Comparison of ENCODE assay signal across 1 cellular context in the genomic region with DNA sequence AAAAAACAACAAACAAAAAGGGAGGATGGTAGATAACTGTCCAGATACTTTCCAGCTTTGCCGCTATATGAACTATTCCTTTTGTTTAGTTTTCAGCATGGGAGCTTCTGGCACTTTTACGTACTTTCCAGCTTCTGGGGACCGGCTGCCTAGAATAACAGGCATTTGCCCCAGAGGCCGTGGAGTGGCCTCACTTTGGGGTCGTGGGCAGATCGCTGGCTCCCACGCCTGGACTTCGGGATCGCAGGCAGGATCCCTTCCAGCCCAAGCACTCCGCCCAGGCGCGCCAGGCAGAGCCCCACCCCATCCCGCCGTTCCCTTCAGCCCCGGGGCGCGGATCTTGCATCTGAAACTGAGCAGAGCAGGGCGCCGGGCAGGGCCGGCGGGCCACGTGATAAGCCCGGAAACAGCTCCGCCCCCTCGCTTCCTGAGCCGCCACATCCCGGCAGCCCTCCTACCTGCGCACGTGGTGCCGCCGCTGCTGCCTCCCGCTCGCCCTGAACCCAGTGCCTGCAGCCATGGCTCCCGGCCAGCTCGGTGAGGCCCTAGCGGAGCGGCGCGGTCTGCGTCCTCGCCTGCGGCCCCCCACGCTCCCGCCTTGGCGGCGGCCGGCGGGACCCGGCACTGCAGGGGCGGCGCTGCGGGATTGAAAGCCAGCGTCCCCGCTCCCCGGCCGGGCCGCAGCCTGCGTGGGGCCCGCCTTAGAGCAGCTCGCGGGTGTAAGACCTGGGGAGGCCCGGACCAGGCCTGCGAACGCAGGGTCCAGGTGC.
TF ChIP-seq lines count a peak whose summit lies in the region.

A gene (plus strand): TSS at position 435 of the 770 bp plus-strand sequence. CDS start 84 bp downstream, at position 519.

TF ChIP-seq in GM12878, 131 proteins besides CTCF, POLR2A, EP300 and RAD21 (continued from another document and continues in another):
- TF ChIP-seq, protein P1, sequence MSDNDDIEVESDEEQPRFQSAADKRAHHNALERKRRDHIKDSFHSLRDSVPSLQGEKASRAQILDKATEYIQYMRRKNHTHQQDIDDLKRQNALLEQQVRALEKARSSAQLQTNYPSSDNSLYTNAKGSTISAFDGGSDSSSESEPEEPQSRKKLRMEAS (IDR thresholded peaks at IDR 0.05; ENCODE audit: low read depth, low read length): peak; percentile 96
- TF ChIP-seq BMI1 (IDR thresholded peaks at IDR 0.05; ENCODE audit: borderline replicate concordance) (no peak), IRF4 (IDR thresholded peaks at IDR 0.05; ENCODE audit: low read depth, low read length) (no peak), NBN (IDR thresholded peaks at IDR 0.05) (0 out of 2 replicates have a peak, but pooled peaks have one; percentile 55), TCF3 (IDR thresholded peaks at IDR 0.05; ENCODE audit: borderline replicate concordance, insufficient read depth, low read depth, low read length) (0 out of 2 replicates have a peak, but pooled peaks have one; percentile 21), FOS (IDR thresholded peaks at IDR 0.05; ENCODE audit: borderline replicate concordance, extremely low read depth, insufficient read length) (no peak), SRF (IDR thresholded peaks at IDR 0.05; ENCODE audit: low read depth in 2 of 2, low read length in 2 of 2) (no peak), ZBED1 (IDR thresholded peaks at IDR 0.05; ENCODE audit: borderline replicate concordance) (no peak), NR2F1 (conservative IDR thresholded peaks at IDR 0.05) (peak; percentile 68), JUNB (IDR thresholded peaks at IDR 0.05) (no peak), LARP7 (IDR thresholded peaks at IDR 0.05) (peak; percentile 99), MYB (IDR thresholded peaks at IDR 0.05; ENCODE audit: borderline replicate concordance, low read depth, low read length) (no peak), GABPA (IDR thresholded peaks at IDR 0.05; ENCODE audit: low read depth) (peak; percentile 68; the same call in 1 of the 2 replicates), BCL11A (IDR thresholded peaks at IDR 0.05; ENCODE audit: low read depth, low read length) (no peak), RBBP5 (conservative IDR thresholded peaks at IDR 0.05) (0 out of 2 replicates have a peak, but pooled peaks have one; percentile 29), RELA (IDR thresholded peaks at IDR 0.05; ENCODE audit: borderline replicate concordance, partially characterized antibody) (peak; percentile 73), BACH1 (IDR thresholded peaks at IDR 0.05; ENCODE audit: borderline replicate concordance) (no peak; the same call in 1 of the 2 replicates), MYC (IDR thresholded peaks at IDR 0.05; ENCODE audit: insufficient read depth, insufficient read length, insufficient replicate concordance, low read length, severe bottlenecking) (peak; percentile 98), ZNF24 (IDR thresholded peaks at IDR 0.05) (peak; percentile 77), SMC3 (IDR thresholded peaks at IDR 0.05; ENCODE audit: borderline replicate concordance, low read length) (no peak), POLR2AphosphoS5 (IDR thresholded peaks at IDR 0.05; ENCODE audit: low read length) (peak; percentile 88; the same call in 1 of the 2 replicates), EGR1 (IDR thresholded peaks at IDR 0.05; ENCODE audit: borderline replicate concordance in 1 of 2, low read depth in 2 of 2, low read length in 2 of 2) (peak in 1 of 2 experiments; percentile 94; a peak in 2 of 3 replicates), ZNF217 (IDR thresholded peaks at IDR 0.05) (0 out of 2 replicates have a peak, but pooled peaks have one; percentile 83), CREB1 (IDR thresholded peaks at IDR 0.05; ENCODE audit: low read depth) (no peak; the same call in 1 of the 2 replicates), ZZZ3 (IDR thresholded peaks at IDR 0.05; ENCODE audit: control insufficient read depth, insufficient read length, low read depth) (no peak), PAX5 (IDR thresholded peaks at IDR 0.05; ENCODE audit: borderline replicate concordance, low read depth, low read length) (no peak), GATAD2B (conservative IDR thresholded peaks at IDR 0.05; ENCODE audit: low read depth) (peak; percentile 98; the same call in 1 of the 2 replicates), ZNF207 (IDR thresholded peaks at IDR 0.05; ENCODE audit: borderline replicate concordance) (peak; percentile 89; the same call in 1 of the 2 replicates), ATF7 (IDR thresholded peaks at IDR 0.05; ENCODE audit: low read depth) (no peak; the same call in 1 of the 2 replicates), SUZ12 (IDR thresholded peaks at IDR 0.05; ENCODE audit: unreplicated experiment) (no peak), BRCA1 (IDR thresholded peaks at IDR 0.05; ENCODE audit: low read depth, low read length) (no peak), CHD4 (IDR thresholded peaks at IDR 0.05) (no peak), RCOR1 (conservative IDR thresholded peaks at IDR 0.05; ENCODE audit: low read depth, low read length) (no peak), CBFB (IDR thresholded peaks at IDR 0.05; ENCODE audit: low read depth) (peak; percentile 10; the same call in 1 of the 2 replicates), SMAD5 (IDR thresholded peaks at IDR 0.05; ENCODE audit: low read depth) (peak; percentile 70), SREBF1 (IDR thresholded peaks at IDR 0.05; ENCODE audit: low read length) (no peak), SUPT20H (IDR thresholded peaks at IDR 0.05; ENCODE audit: borderline replicate concordance, control insufficient read depth, low read depth, low read length) (no peak), CREM (IDR thresholded peaks at IDR 0.05; ENCODE audit: low read depth) (0 out of 2 replicates have a peak, but pooled peaks have one; percentile 43), MXI1 (IDR thresholded peaks at IDR 0.05; ENCODE audit: low read depth, low read length) (peak; percentile 98)
- TF ChIP-seq, protein P2, sequence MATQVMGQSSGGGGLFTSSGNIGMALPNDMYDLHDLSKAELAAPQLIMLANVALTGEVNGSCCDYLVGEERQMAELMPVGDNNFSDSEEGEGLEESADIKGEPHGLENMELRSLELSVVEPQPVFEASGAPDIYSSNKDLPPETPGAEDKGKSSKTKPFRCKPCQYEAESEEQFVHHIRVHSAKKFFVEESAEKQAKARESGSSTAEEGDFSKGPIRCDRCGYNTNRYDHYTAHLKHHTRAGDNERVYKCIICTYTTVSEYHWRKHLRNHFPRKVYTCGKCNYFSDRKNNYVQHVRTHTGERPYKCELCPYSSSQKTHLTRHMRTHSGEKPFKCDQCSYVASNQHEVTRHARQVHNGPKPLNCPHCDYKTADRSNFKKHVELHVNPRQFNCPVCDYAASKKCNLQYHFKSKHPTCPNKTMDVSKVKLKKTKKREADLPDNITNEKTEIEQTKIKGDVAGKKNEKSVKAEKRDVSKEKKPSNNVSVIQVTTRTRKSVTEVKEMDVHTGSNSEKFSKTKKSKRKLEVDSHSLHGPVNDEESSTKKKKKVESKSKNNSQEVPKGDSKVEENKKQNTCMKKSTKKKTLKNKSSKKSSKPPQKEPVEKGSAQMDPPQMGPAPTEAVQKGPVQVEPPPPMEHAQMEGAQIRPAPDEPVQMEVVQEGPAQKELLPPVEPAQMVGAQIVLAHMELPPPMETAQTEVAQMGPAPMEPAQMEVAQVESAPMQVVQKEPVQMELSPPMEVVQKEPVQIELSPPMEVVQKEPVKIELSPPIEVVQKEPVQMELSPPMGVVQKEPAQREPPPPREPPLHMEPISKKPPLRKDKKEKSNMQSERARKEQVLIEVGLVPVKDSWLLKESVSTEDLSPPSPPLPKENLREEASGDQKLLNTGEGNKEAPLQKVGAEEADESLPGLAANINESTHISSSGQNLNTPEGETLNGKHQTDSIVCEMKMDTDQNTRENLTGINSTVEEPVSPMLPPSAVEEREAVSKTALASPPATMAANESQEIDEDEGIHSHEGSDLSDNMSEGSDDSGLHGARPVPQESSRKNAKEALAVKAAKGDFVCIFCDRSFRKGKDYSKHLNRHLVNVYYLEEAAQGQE (IDR thresholded peaks at IDR 0.05; ENCODE audit: low read depth, low read length): no peak
- TF ChIP-seq, protein P3, sequence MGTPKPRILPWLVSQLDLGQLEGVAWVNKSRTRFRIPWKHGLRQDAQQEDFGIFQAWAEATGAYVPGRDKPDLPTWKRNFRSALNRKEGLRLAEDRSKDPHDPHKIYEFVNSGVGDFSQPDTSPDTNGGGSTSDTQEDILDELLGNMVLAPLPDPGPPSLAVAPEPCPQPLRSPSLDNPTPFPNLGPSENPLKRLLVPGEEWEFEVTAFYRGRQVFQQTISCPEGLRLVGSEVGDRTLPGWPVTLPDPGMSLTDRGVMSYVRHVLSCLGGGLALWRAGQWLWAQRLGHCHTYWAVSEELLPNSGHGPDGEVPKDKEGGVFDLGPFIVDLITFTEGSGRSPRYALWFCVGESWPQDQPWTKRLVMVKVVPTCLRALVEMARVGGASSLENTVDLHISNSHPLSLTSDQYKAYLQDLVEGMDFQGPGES (IDR thresholded peaks at IDR 0.05): no peak
- TF ChIP-seq, protein P4, sequence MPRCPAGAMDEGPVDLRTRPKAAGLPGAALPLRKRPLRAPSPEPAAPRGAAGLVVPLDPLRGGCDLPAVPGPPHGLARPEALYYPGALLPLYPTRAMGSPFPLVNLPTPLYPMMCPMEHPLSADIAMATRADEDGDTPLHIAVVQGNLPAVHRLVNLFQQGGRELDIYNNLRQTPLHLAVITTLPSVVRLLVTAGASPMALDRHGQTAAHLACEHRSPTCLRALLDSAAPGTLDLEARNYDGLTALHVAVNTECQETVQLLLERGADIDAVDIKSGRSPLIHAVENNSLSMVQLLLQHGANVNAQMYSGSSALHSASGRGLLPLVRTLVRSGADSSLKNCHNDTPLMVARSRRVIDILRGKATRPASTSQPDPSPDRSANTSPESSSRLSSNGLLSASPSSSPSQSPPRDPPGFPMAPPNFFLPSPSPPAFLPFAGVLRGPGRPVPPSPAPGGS (IDR thresholded peaks at IDR 0.05; ENCODE audit: borderline replicate concordance, insufficient read depth, low read depth, low read length, poor library complexity, severe bottlenecking): no peak
- TF ChIP-seq, protein P5, sequence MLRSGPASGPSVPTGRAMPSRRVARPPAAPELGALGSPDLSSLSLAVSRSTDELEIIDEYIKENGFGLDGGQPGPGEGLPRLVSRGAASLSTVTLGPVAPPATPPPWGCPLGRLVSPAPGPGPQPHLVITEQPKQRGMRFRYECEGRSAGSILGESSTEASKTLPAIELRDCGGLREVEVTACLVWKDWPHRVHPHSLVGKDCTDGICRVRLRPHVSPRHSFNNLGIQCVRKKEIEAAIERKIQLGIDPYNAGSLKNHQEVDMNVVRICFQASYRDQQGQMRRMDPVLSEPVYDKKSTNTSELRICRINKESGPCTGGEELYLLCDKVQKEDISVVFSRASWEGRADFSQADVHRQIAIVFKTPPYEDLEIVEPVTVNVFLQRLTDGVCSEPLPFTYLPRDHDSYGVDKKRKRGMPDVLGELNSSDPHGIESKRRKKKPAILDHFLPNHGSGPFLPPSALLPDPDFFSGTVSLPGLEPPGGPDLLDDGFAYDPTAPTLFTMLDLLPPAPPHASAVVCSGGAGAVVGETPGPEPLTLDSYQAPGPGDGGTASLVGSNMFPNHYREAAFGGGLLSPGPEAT (IDR thresholded peaks at IDR 0.05; ENCODE audit: low read depth): peak; percentile 60
- TF ChIP-seq, protein P6, sequence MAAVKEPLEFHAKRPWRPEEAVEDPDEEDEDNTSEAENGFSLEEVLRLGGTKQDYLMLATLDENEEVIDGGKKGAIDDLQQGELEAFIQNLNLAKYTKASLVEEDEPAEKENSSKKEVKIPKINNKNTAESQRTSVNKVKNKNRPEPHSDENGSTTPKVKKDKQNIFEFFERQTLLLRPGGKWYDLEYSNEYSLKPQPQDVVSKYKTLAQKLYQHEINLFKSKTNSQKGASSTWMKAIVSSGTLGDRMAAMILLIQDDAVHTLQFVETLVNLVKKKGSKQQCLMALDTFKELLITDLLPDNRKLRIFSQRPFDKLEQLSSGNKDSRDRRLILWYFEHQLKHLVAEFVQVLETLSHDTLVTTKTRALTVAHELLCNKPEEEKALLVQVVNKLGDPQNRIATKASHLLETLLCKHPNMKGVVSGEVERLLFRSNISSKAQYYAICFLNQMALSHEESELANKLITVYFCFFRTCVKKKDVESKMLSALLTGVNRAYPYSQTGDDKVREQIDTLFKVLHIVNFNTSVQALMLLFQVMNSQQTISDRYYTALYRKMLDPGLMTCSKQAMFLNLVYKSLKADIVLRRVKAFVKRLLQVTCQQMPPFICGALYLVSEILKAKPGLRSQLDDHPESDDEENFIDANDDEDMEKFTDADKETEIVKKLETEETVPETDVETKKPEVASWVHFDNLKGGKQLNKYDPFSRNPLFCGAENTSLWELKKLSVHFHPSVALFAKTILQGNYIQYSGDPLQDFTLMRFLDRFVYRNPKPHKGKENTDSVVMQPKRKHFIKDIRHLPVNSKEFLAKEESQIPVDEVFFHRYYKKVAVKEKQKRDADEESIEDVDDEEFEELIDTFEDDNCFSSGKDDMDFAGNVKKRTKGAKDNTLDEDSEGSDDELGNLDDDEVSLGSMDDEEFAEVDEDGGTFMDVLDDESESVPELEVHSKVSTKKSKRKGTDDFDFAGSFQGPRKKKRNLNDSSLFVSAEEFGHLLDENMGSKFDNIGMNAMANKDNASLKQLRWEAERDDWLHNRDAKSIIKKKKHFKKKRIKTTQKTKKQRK (IDR thresholded peaks at IDR 0.05; ENCODE audit: low read depth, low read length): no peak
- TF ChIP-seq, protein P7, sequence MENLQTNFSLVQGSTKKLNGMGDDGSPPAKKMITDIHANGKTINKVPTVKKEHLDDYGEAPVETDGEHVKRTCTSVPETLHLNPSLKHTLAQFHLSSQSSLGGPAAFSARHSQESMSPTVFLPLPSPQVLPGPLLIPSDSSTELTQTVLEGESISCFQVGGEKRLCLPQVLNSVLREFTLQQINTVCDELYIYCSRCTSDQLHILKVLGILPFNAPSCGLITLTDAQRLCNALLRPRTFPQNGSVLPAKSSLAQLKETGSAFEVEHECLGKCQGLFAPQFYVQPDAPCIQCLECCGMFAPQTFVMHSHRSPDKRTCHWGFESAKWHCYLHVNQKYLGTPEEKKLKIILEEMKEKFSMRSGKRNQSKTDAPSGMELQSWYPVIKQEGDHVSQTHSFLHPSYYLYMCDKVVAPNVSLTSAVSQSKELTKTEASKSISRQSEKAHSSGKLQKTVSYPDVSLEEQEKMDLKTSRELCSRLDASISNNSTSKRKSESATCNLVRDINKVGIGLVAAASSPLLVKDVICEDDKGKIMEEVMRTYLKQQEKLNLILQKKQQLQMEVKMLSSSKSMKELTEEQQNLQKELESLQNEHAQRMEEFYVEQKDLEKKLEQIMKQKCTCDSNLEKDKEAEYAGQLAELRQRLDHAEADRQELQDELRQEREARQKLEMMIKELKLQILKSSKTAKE (IDR thresholded peaks at IDR 0.05; ENCODE audit: low read depth, poor library complexity, severe bottlenecking): no peak
- TF ChIP-seq, protein P8, sequence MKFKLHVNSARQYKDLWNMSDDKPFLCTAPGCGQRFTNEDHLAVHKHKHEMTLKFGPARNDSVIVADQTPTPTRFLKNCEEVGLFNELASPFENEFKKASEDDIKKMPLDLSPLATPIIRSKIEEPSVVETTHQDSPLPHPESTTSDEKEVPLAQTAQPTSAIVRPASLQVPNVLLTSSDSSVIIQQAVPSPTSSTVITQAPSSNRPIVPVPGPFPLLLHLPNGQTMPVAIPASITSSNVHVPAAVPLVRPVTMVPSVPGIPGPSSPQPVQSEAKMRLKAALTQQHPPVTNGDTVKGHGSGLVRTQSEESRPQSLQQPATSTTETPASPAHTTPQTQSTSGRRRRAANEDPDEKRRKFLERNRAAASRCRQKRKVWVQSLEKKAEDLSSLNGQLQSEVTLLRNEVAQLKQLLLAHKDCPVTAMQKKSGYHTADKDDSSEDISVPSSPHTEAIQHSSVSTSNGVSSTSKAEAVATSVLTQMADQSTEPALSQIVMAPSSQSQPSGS (IDR thresholded peaks at IDR 0.05; ENCODE audit: low read length): no peak
